Comparison of ENCODE assay signal across 1 cellular context in genomic region chr4:173519130-173520101, GRCh38.
TF ChIP-seq lines count a peak whose summit lies in the region.

No MANE protein-coding gene starts in this region.

TF ChIP-seq in SK-N-SH, 30 proteins besides CTCF, POLR2A, EP300 and RAD21 (continued from another document):
- TF ChIP-seq USF1 (IDR thresholded peaks at IDR 0.05; ENCODE audit: borderline replicate concordance, low read depth) (no peak; the same call in 1 of the 2 replicates), PBX3 (IDR thresholded peaks at IDR 0.05) (peak; percentile 93), FOXM1 (IDR thresholded peaks at IDR 0.05; ENCODE audit: low read depth) (no peak; the same call in 1 of the 2 replicates), SMC3 (IDR thresholded peaks at IDR 0.05; ENCODE audit: low read depth, low read length) (peak; percentile 27; the same call in 1 of the 2 replicates), MXI1 (IDR thresholded peaks at IDR 0.05; ENCODE audit: low read depth, low read length) (no peak), TEAD4 (IDR thresholded peaks at IDR 0.05; ENCODE audit: borderline replicate concordance, insufficient read depth) (peak; percentile 36; the same call in 1 of the 2 replicates), NFIC (IDR thresholded peaks at IDR 0.05; ENCODE audit: borderline replicate concordance) (peak; percentile 21; the same call in 1 of the 2 replicates), NRF1 (IDR thresholded peaks at IDR 0.05; ENCODE audit: low read depth, low read length) (no peak), RXRA (IDR thresholded peaks at IDR 0.05; ENCODE audit: borderline replicate concordance, low read depth) (peak; percentile 56; the same call in 1 of the 2 replicates), GABPA (IDR thresholded peaks at IDR 0.05; ENCODE audit: low read depth) (no peak), IRF3 (IDR thresholded peaks at IDR 0.05; ENCODE audit: low read depth, low read length) (no peak), TCF12 (IDR thresholded peaks at IDR 0.05) (peak; percentile 96), JUND (IDR thresholded peaks at IDR 0.05) (no peak), GATA2 (CRISPR knock-in tag; IDR thresholded peaks at IDR 0.05) (peak; percentile 70), POLR2AphosphoS5 (IDR thresholded peaks at IDR 0.05; ENCODE audit: low read depth, low read length) (peak; percentile 95), FOXJ3 (CRISPR knock-in tag; IDR thresholded peaks at IDR 0.05) (peak; percentile 79; the same call in 1 of the 2 replicates), RFX5 (IDR thresholded peaks at IDR 0.05; ENCODE audit: low read length) (no peak), MAX (IDR thresholded peaks at IDR 0.05; ENCODE audit: low read depth) (peak; percentile 52; the same call in 1 of the 2 replicates), RCOR1 (IDR thresholded peaks at IDR 0.05; ENCODE audit: low read length) (peak; percentile 73), YY1 (IDR thresholded peaks at IDR 0.05; ENCODE audit: low read depth) (peak; percentile 65; the same call in 1 of the 2 replicates), REST (IDR thresholded peaks at IDR 0.05; ENCODE audit: low read depth, low read length) (0 out of 2 replicates have a peak, but pooled peaks have one; percentile 11)
